Comparison of ENCODE assay signal across 12 cellular contexts in the genomic region with DNA sequence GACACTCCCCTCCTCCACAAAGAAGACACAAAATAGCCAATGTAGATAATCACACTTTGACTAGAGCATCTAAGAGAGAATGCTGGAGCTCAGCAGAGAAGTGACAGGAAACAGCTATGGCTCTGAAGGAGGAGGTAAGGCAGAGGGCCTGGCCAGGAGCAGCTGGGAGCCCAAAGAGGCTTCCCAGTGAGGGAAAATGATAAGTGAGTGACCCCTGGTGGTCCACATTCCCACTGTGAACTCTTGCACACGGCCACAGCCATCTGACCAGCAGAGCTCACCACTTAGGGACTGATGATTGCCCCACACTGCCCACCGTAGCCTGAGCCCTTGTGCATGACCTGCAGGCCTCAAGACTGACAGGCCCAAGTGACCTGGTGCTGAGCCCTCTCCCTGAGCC.
A peak's percentile ranks its signal among the peaks of the same experiment; 100 is the strongest.
DNase-seq lines count a peak whose midpoint lies in the region; ATAC-seq, FAIRE-seq and TF ChIP-seq lines count a peak whose summit lies in the region.
"Had no signal": no experiment of that assay in that cellular context is flagged by ENCODE, and none has a peak within 500 bp of the region (broad histone marks: within the 10 kb centered on the region; RNA-seq: fewer than 3 reads in every experiment).

No MANE protein-coding gene starts in this region.

- DNase-seq in GM10248 (ENCODE audit: extremely low spot score) (peak; percentile 45), GM12878 (ENCODE audit: low read depth, low spot score) (no peak), DMS79 (lab: John Stamatoyannopoulos, UW) (no peak), adrenal gland (no peak), NCI-H2081 (lab: John Stamatoyannopoulos, UW) (no peak)
- no peak for DNase-seq in T-helper 2 cell treated with Interferon-gamma antibody and Interleukin-4, amounts not matched to agents 5 μg/mL and 100 μg/mL, for 36 hours (ENCODE audit: low spot score)
- DNase-seq: activated CD8-positive, alpha-beta memory T cell treated with anti-CD3 and anti-CD28 coated beads, Interleukin-2, amount 50 U/mL, for 48 hours; central memory CD4-positive, alpha-beta T cell; foreskin fibroblast had no signal

- WGBS in GM12878 (ENCODE audit: insufficient coverage, insufficient replicate concordance, low lambda C conversion rate, missing lambda C conversion rate): 55% methylated on average over 2 of the region's 2 CpGs
- 33 to 62% (median 45%) methylated on average over 1 to 2 of the region's 2 CpGs for WGBS in adrenal gland, 4 donors

- no peaks in the 10 kb centered on the region for H3K36me3 Mint-ChIP-seq in T-helper 2 cell treated with Interferon-gamma antibody and Interleukin-4, amounts not matched to agents 5 μg/mL and 100 μg/mL, for 36 hours (ENCODE audit: low read depth)

- peak; percentile 69 for TF ChIP-seq RAD21 in GM12878 (IDR thresholded peaks at IDR 0.05; ENCODE audit: insufficient read depth, low read depth, low read length)

- in situ Hi-C loops in GM12878 (cut with MboI): no loop called here

- H3K9me3 ChIP-seq in GM12878 (replicated peaks; ENCODE audit: control insufficient read depth, insufficient read depth, low read length): no peaks in the 10 kb centered on the region; the same call in 2 of the 3 replicates
- H3K9me3 ChIP-seq in adrenal gland (replicated peaks in 1 of 3): peaks cover 0 to 6% (median 0%) of the 10 kb centered on the region in 3 donors

- peaks cover 3% of the 10 kb centered on the region for H3K9me3 Mint-ChIP-seq in T-helper 2 cell treated with Interferon-gamma antibody and Interleukin-4, amounts not matched to agents 5 μg/mL and 100 μg/mL, for 36 hours

- ATAC-seq in GM19397 (IDR thresholded peaks at IDR 0.05; ENCODE audit: unreplicated experiment) (peak; percentile 75), HG02981 (IDR thresholded peaks at IDR 0.05; ENCODE audit: unreplicated experiment) (peak; percentile 66), GM12878 (peak; percentile 84)

- TF ChIP-seq CTCF in GM10248 (IDR thresholded peaks at IDR 0.05; ENCODE audit: control extremely low read depth, extremely low read depth, low read depth, missing control alignments) (peak; percentile 34), GM12878 (IDR thresholded peaks at IDR 0.05 in 2 of 3, conservative IDR thresholded peaks at IDR 0.05 in 1 of 3; ENCODE audit: control insufficient read depth in 2 of 3, extremely low read depth in 1 of 3, insufficient read depth in 1 of 3, low read depth in 3 of 3, low read length in 3 of 3) (peak; percentile 34 to 41 (median 37); a peak in 4 of 6 replicates), adrenal gland (IDR thresholded peaks at IDR 0.05) (no peak)

- no peak overlapping the region for H3K9ac ChIP-seq in GM12878 (ENCODE audit: control insufficient read depth, insufficient read depth, low read length)

- no peaks in the 10 kb centered on the region for H3K4me1 Mint-ChIP-seq in T-helper 2 cell treated with Interferon-gamma antibody and Interleukin-4, amounts not matched to agents 5 μg/mL and 100 μg/mL, for 36 hours (ENCODE audit: low read depth)

- TF ChIP-seq POLR2A in GM12878 (IDR thresholded peaks at IDR 0.05; ENCODE audit: low read depth, low read length): no peak
- no peak for TF ChIP-seq POLR2A in adrenal gland (IDR thresholded peaks at IDR 0.05)

- no peak for FAIRE-seq in GM12878 (lab: Jason Lieb, UNC)

- CTCF ChIA-PET in GM10248 (lab: Yijun Ruan, JAX) (interaction anchor here (1.0 to 2.2 kb wide), 13 partner anchors 8 to 1392 kb away, joined by 3 to 21 read pairs (median 4); no protein-coding TSS in a partner anchor), GM12878 (lab: Yijun Ruan, JAX) (interaction anchor here (0.7 to 2.4 kb wide), 6 partner anchors 11 to 659 kb away, joined by 3 to 6 read pairs (median 4); no protein-coding TSS in a partner anchor)

- no peaks in the 10 kb centered on the region for H3K79me2 ChIP-seq in GM12878 (ENCODE audit: control insufficient read depth, insufficient read depth, low read length)

- H3K4me3 ChIP-seq in GM12878: no peak overlapping the region
- H3K4me3 ChIP-seq in adrenal gland: no peak overlapping the region

- H3K36me3 ChIP-seq in GM12878 (ENCODE audit: control insufficient read depth in 2 of 2, insufficient read depth in 2 of 2, low read length in 1 of 2) (no peaks in the 10 kb centered on the region), adrenal gland (replicated peaks in 1 of 2) (no peaks in the 10 kb centered on the region)

- intact Hi-C loops in GM12878 (cut with micrococcal nuclease; ENCODE audit: unreplicated experiment) (loop anchor here (5.0 to 10.0 kb wide), 2 partner anchors 446 to 658 kb away; no protein-coding TSS in a partner anchor), adrenal gland (cut with DNase I) (no loop called here)

- POLR2A ChIA-PET in GM10248 (lab: Yijun Ruan, JAX): no interaction called here
- POLR2A ChIA-PET in GM12878 (lab: Charles Lee): interaction anchor here (0.5 kb wide), 1 partner anchor 167 kb away, joined by 3 read pairs; no protein-coding TSS in a partner anchor

- H3K27ac ChIP-seq in GM12878 (ENCODE audit: control insufficient read depth, insufficient read depth) (no peak overlapping the region), adrenal gland (no peak overlapping the region)

- BruUV-seq in GM12878 (replicated peaks; lab: Mats Ljungman, UMichigan): no TSS peak

- no peak overlapping the region for H3K4me3 Mint-ChIP-seq in T-helper 2 cell treated with Interferon-gamma antibody and Interleukin-4, amounts not matched to agents 5 μg/mL and 100 μg/mL, for 36 hours
- H3K4me3 Mint-ChIP-seq: B cell had no signal

- RAD21 ChIA-PET in GM12878 (lab: Charles Lee; ENCODE audit: unreplicated experiment): interaction anchor here (0.5 to 2.5 kb wide), 3 partner anchors 46 to 660 kb away, joined by 3 to 7 read pairs (median 3); no protein-coding TSS in a partner anchor

- SMC1A ChIA-PET in GM12878 (lab: Charles Lee; ENCODE audit: uncharacterized antibody, unreplicated experiment): interaction anchor here (0.6 to 1.0 kb wide), 4 partner anchors 9 to 47 kb away, joined by 3 read pairs; no protein-coding TSS in a partner anchor

- no peak overlapping the region for H3K27ac Mint-ChIP-seq in T-helper 2 cell treated with Interferon-gamma antibody and Interleukin-4, amounts not matched to agents 5 μg/mL and 100 μg/mL, for 36 hours
- H3K27ac Mint-ChIP-seq: B cell had no signal

- no peak for TF ChIP-seq EP300 in GM12878 (IDR thresholded peaks at IDR 0.05; ENCODE audit: borderline replicate concordance in 1 of 2, control insufficient read depth in 1 of 2, low read depth in 2 of 2, low read length in 2 of 2)

- H3K27me3 ChIP-seq in GM12878 (replicated peaks in 1 of 2; ENCODE audit: control insufficient read depth in 2 of 2, insufficient read depth in 2 of 2, low read length in 1 of 2) (no peaks in the 10 kb centered on the region), adrenal gland (no peaks in the 10 kb centered on the region)

- H2AFZ ChIP-seq in GM12878 (ENCODE audit: control insufficient read depth, low read depth, low read length): no peak overlapping the region; the same call in 1 of the 2 replicates

- H3K4me2 ChIP-seq in GM12878 (ENCODE audit: control insufficient read depth, insufficient read depth): no peak overlapping the region

- H3K27me3 Mint-ChIP-seq in T-helper 2 cell treated with Interferon-gamma antibody and Interleukin-4, amounts not matched to agents 5 μg/mL and 100 μg/mL, for 36 hours (ENCODE audit: low read depth): no peaks in the 10 kb centered on the region
- H3K27me3 Mint-ChIP-seq: B cell had no signal

- no peaks in the 10 kb centered on the region for H3K4me1 ChIP-seq in GM12878 (ENCODE audit: control insufficient read depth, insufficient read depth, low read length)
- no peaks in the 10 kb centered on the region for H3K4me1 ChIP-seq in adrenal gland (replicated peaks in 1 of 2)

- no peaks in the 10 kb centered on the region for H4K20me1 ChIP-seq in GM12878 (ENCODE audit: control insufficient read depth, insufficient read depth)

TF ChIP-seq in GM12878, 131 proteins besides CTCF, POLR2A, EP300 and RAD21:
- TF ChIP-seq KLF5 (IDR thresholded peaks at IDR 0.05; ENCODE audit: partially characterized antibody) (no peak), YY1 (IDR thresholded peaks at IDR 0.05; ENCODE audit: low read depth, low read length) (0 out of 2 replicates have a peak, but pooled peaks have one; percentile 29), IRF4 (IDR thresholded peaks at IDR 0.05; ENCODE audit: low read depth, low read length) (no peak), SMC3 (IDR thresholded peaks at IDR 0.05; ENCODE audit: borderline replicate concordance, low read length) (peak; percentile 56), MXI1 (IDR thresholded peaks at IDR 0.05; ENCODE audit: low read depth, low read length) (no peak)
- TF ChIP-seq, protein P1, sequence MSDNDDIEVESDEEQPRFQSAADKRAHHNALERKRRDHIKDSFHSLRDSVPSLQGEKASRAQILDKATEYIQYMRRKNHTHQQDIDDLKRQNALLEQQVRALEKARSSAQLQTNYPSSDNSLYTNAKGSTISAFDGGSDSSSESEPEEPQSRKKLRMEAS (IDR thresholded peaks at IDR 0.05; ENCODE audit: low read depth, low read length): no peak
TF ChIP-seq in GM12878: peak in this region for 2.

Comparison
In these comparisons a context has a peak if more than half of its experiments do, and no peak if none do; other contexts are left out.
1. CTCF ChIP-seq: peak in GM10248 (single experiment) and GM12878 (3 of 3); none in adrenal gland (0 of 6).
2. Peak in every context shown above with its lines, with median percentiles within 50 percentile points of each other: ATAC-seq.